In genomic region chr6:53461041-53461656, GRCh38 we compare ENCODE assay signal across 9 cellular contexts.
A peak's percentile ranks its signal among the peaks of the same experiment; 100 is the strongest.
DNase-seq lines count a peak whose midpoint lies in the region; ATAC-seq and TF ChIP-seq lines count a peak whose summit lies in the region.
"Had no signal": no experiment of that assay in that cellular context is flagged by ENCODE, and none has a peak within 500 bp of the region (broad histone marks: within the 10 kb centered on the region; RNA-seq: fewer than 3 reads in every experiment).

No MANE protein-coding gene starts in this region.

- H3K9me3 Mint-ChIP-seq in WTC11 (peaks cover 7% of the 10 kb centered on the region), progenitor cell of endocrine pancreas (ENCODE audit: low read depth) (no peaks in the 10 kb centered on the region)

- H3K4me1 Mint-ChIP-seq in T-helper 17 cell, result peaks cover 2% of the 10 kb centered on the region
- H3K4me1 Mint-ChIP-seq in WTC11, result peaks cover 10% of the 10 kb centered on the region
- H3K4me1 Mint-ChIP-seq in progenitor cell of endocrine pancreas (ENCODE audit: low read depth), result peaks cover 2% of the 10 kb centered on the region

- ATAC-seq in GM21515 (IDR thresholded peaks at IDR 0.05; ENCODE audit: unreplicated experiment) (peak; percentile 66), HG03469 (IDR thresholded peaks at IDR 0.05; ENCODE audit: unreplicated experiment) (peak; percentile 47), T-helper 17 cell (peak; percentile 47), WTC11 (no peak)

- H3K27ac Mint-ChIP-seq in T-helper 17 cell (no peak overlapping the region), WTC11 (no peak overlapping the region), progenitor cell of endocrine pancreas (no peak overlapping the region)

- no peaks in the 10 kb centered on the region for H3K36me3 Mint-ChIP-seq in T-helper 17 cell (ENCODE audit: low read depth)
- no peaks in the 10 kb centered on the region for H3K36me3 Mint-ChIP-seq in WTC11
- H3K36me3 Mint-ChIP-seq in progenitor cell of endocrine pancreas (ENCODE audit: insufficient read depth), result no peaks in the 10 kb centered on the region

- CTCF ChIA-PET in WTC11 (lab: Charles Lee), result interaction anchor here (1.5 kb wide), 1 partner anchor 23 kb away, joined by 5 read pairs; no protein-coding TSS in a partner anchor

- no peak for TF ChIP-seq CTCF in GM12865 (IDR thresholded peaks at IDR 0.05; ENCODE audit: insufficient read depth, low read depth, low read length, missing control alignments)
- TF ChIP-seq CTCF in WTC11 (IDR thresholded peaks at IDR 0.05), result no peak
- no peak for TF ChIP-seq CTCF in progenitor cell of endocrine pancreas (IDR thresholded peaks at IDR 0.05; ENCODE audit: unreplicated experiment)

- DNase-seq in GM12865 (ENCODE audit: low read depth) (peak; percentile 55), T-helper 17 cell (no peak), WTC11 (ENCODE audit: low spot score) (no peak), OCI-M1 (lab: John Stamatoyannopoulos, UW) (no peak), GM19238 (ENCODE audit: insufficient read length, low spot score) (no peak), progenitor cell of endocrine pancreas (ENCODE audit: low spot score, unreplicated experiment) (no peak)
- DNase-seq: NCI-H82 had no signal

- H3K27me3 Mint-ChIP-seq in T-helper 17 cell (peaks cover 27% of the 10 kb centered on the region), WTC11 (ENCODE audit: low read depth) (no peaks in the 10 kb centered on the region), progenitor cell of endocrine pancreas (peaks cover 12% of the 10 kb centered on the region)

- peak overlapping the region; percentile 13; the same call in 1 of the 2 replicates for H3K4me3 ChIP-seq in GM12865 (ENCODE audit: low read depth, low read length)

- H3K4me3 Mint-ChIP-seq in T-helper 17 cell (no peak overlapping the region), WTC11 (no peak overlapping the region), progenitor cell of endocrine pancreas (ENCODE audit: low read depth) (no peak overlapping the region)

- H3K9me3 ChIP-seq in T-helper 17 cell (ENCODE audit: control insufficient read depth, low read length, poor library complexity, severe bottlenecking), result no peaks in the 10 kb centered on the region

- POLR2A ChIA-PET in WTC11 (lab: Charles Lee), result no interaction called here

TF ChIP-seq in WTC11, 78 proteins besides CTCF, POLR2A, EP300 and RAD21:
- TF ChIP-seq AR (CRISPR knock-in tag; IDR thresholded peaks at IDR 0.05), result no peak
- TF ChIP-seq USF2 (CRISPR knock-in tag; IDR thresholded peaks at IDR 0.05), result no peak
- no peak for TF ChIP-seq CBFB (CRISPR knock-in tag; IDR thresholded peaks at IDR 0.05; ENCODE audit: low read depth)
- TF ChIP-seq ZSCAN18 (CRISPR knock-in tag; IDR thresholded peaks at IDR 0.05), result no peak
- TF ChIP-seq ZNF512 (CRISPR knock-in tag; IDR thresholded peaks at IDR 0.05; ENCODE audit: borderline replicate concordance), result no peak
- TF ChIP-seq ZNF396 (CRISPR knock-in tag; IDR thresholded peaks at IDR 0.05; ENCODE audit: borderline replicate concordance), result no peak
- TF ChIP-seq FOXP1 (CRISPR knock-in tag; IDR thresholded peaks at IDR 0.05; ENCODE audit: borderline replicate concordance), result no peak
- TF ChIP-seq CREB1 (CRISPR knock-in tag; IDR thresholded peaks at IDR 0.05), result no peak
- TF ChIP-seq ELF4 (CRISPR knock-in tag; IDR thresholded peaks at IDR 0.05; ENCODE audit: low read depth), result no peak
- TF ChIP-seq AFF4 (CRISPR knock-in tag; IDR thresholded peaks at IDR 0.05; ENCODE audit: borderline replicate concordance), result no peak
- no peak for TF ChIP-seq NFE2L1 (CRISPR knock-in tag; IDR thresholded peaks at IDR 0.05)
- TF ChIP-seq ZNF121 (CRISPR knock-in tag; IDR thresholded peaks at IDR 0.05), result no peak
- TF ChIP-seq TEAD1 (CRISPR knock-in tag; IDR thresholded peaks at IDR 0.05), result no peak
- TF ChIP-seq HMGA2 (CRISPR knock-in tag; IDR thresholded peaks at IDR 0.05), result no peak
- TF ChIP-seq FOXK1 (CRISPR knock-in tag; IDR thresholded peaks at IDR 0.05), result no peak
- no peak for TF ChIP-seq IRF2 (CRISPR knock-in tag; IDR thresholded peaks at IDR 0.05; ENCODE audit: borderline replicate concordance, low read depth)
